In genomic region chr1:88684482-88685238, GRCh38 we compare ENCODE assay signal across 1 cellular context.
TF ChIP-seq lines count a peak whose summit lies in the region.

No MANE protein-coding gene starts in this region.

TF ChIP-seq in K562, 482 proteins besides CTCF, POLR2A, EP300 and RAD21 (continued from another document):
- TF ChIP-seq STAT6 (CRISPR knock-in tag; IDR thresholded peaks at IDR 0.05) = 0 out of 2 replicates have a peak, but pooled peaks have one; percentile 44
- no peak for TF ChIP-seq ELF1 (tag; IDR thresholded peaks at IDR 0.05)
